In genomic region chr17:50719144-50719923, GRCh38 we compare ENCODE assay signal across 7 cellular contexts. TPM values are rescaled to one million over a fixed set of nuclear protein-coding genes. Genes with fewer than 3 reads are reported as not detected.
DNase-seq lines count a peak whose midpoint lies in the region; ATAC-seq and TF ChIP-seq lines count a peak whose summit lies in the region.

TSS of gene LUC7L3 (plus strand) at chr17:50719603. CDS start at chr17:50719733, 130 bp downstream.

- WGBS in hepatocyte (ENCODE audit: low lambda C conversion rate, missing lambda C conversion rate) = 3% methylated on average over 76 of the region's 76 CpGs

- DNase-seq in NCI-H2081 (lab: John Stamatoyannopoulos, UW) (peak; percentile 92 to 97), T-helper 9 cell (peak; percentile 86), astrocyte of the cerebellum (ENCODE audit: low read depth) (peak; percentile 82), hepatocyte (ENCODE audit: low spot score) (peak; percentile 98), retinal pigment epithelial cell (ENCODE audit: low read depth) (peak; percentile 80)

- in situ Hi-C loops in astrocyte of the cerebellum (cut with HindIII; ENCODE audit: low sequenced_read_pairs) = no loop called here

- peak within 1 kb of the TSS; percentile 81 for H2AFZ ChIP-seq in hepatocyte

- H3K27ac ChIP-seq in hepatocyte = peak within 1 kb of the TSS; percentile 99

- peak within 1 kb of the TSS; percentile 90 for H3K4me2 ChIP-seq in hepatocyte

- H3K36me3 ChIP-seq in hepatocyte (replicated peaks; ENCODE audit: insufficient read depth, low read depth) = no peaks in the 10 kb centered on the region

- H3K9me3 ChIP-seq in hepatocyte (ENCODE audit: low read depth) = no peaks in the 10 kb centered on the region

- TF ChIP-seq CTCF in astrocyte of the cerebellum (IDR thresholded peaks at IDR 0.05; ENCODE audit: low read depth, low read length, missing control alignments) = no peak
- TF ChIP-seq CTCF in hepatocyte (IDR thresholded peaks at IDR 0.05; ENCODE audit: poor library complexity) = no peak
- no peak for TF ChIP-seq CTCF in retinal pigment epithelial cell (conservative IDR thresholded peaks at IDR 0.05; ENCODE audit: low read depth, low read length)

- H3K4me1 ChIP-seq in hepatocyte (ENCODE audit: insufficient read depth) = peaks cover 31% of the 10 kb centered on the region

- ATAC-seq in GM18517 (IDR thresholded peaks at IDR 0.05; ENCODE audit: unreplicated experiment) = peak; percentile 92
- peak; percentile 90 for ATAC-seq in HG03039 (IDR thresholded peaks at IDR 0.05; ENCODE audit: unreplicated experiment)

- peaks cover 46% of the 10 kb centered on the region for H4K20me1 ChIP-seq in hepatocyte (ENCODE audit: insufficient read depth, poor library complexity, severe bottlenecking)

- H3K27me3 ChIP-seq in hepatocyte = no peaks in the 10 kb centered on the region

- peaks cover 50% of the 10 kb centered on the region for H3K79me2 ChIP-seq in hepatocyte

- H3K9me2 ChIP-seq in hepatocyte (replicated peaks; ENCODE audit: insufficient read depth) = no peaks in the 10 kb centered on the region

- peak within 1 kb of the TSS; percentile 97 for H3K4me3 ChIP-seq in astrocyte of the cerebellum (ENCODE audit: low read depth, low read length)
- H3K4me3 ChIP-seq in hepatocyte = peak within 1 kb of the TSS; percentile 78
- peak within 1 kb of the TSS; percentile 96 for H3K4me3 ChIP-seq in retinal pigment epithelial cell (ENCODE audit: low read length)

RNA-seq across cellular contexts. Expression of gene LUC7L3, which starts in this region (rescaled TPM):
- total RNA-seq in hepatocyte = 56.4 and 56.9 TPM in 2 replicates
- polyA plus RNA-seq in hepatocyte = 156 and 256 TPM in 2 replicates

Comparison
In these comparisons a context has a peak if more than half of its experiments do, and no peak if none do; other contexts are left out.
1. Peak in every context shown above with its lines: DNase-seq, ATAC-seq, H3K4me3 ChIP-seq and H3K27ac ChIP-seq.